ENCODE assay signal across 1 cellular context in genomic region chr2:45273412-45274189, GRCh38.
A peak's percentile ranks its signal among the peaks of the same experiment; 100 is the strongest.
TF ChIP-seq lines count a peak whose summit lies in the region.

No MANE protein-coding gene starts in this region.

TF ChIP-seq in HepG2, 621 proteins besides CTCF, POLR2A, EP300 and RAD21 (continued from another document and continues in another):
- TF ChIP-seq KMT2A (CRISPR knock-in tag; IDR thresholded peaks at IDR 0.05): peak; percentile 35; the same call in 1 of the 2 replicates
- TF ChIP-seq PBX2 (CRISPR knock-in tag; IDR thresholded peaks at IDR 0.05): no peak
- peak; percentile 86; the same call in 1 of the 2 replicates for TF ChIP-seq IRF2 (CRISPR knock-in tag; IDR thresholded peaks at IDR 0.05)
- no peak for TF ChIP-seq ZNF678 (CRISPR knock-in tag; IDR thresholded peaks at IDR 0.05)
- peak; percentile 52; the same call in 1 of the 2 replicates for TF ChIP-seq ZBTB33 (CRISPR knock-in tag; IDR thresholded peaks at IDR 0.05)
- TF ChIP-seq, protein P1, sequence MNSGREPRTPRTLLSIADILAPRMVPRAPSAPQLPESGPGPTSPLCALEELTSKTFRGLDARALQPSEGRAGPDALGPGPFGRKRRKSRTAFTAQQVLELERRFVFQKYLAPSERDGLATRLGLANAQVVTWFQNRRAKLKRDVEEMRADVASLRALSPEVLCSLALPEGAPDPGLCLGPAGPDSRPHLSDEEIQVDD (CRISPR knock-in tag; IDR thresholded peaks at IDR 0.05; ENCODE audit: borderline replicate concordance): no peak
- peak; percentile 60; the same call in 1 of the 2 replicates for TF ChIP-seq JUND (CRISPR knock-in tag; IDR thresholded peaks at IDR 0.05)
- TF ChIP-seq, protein P2, sequence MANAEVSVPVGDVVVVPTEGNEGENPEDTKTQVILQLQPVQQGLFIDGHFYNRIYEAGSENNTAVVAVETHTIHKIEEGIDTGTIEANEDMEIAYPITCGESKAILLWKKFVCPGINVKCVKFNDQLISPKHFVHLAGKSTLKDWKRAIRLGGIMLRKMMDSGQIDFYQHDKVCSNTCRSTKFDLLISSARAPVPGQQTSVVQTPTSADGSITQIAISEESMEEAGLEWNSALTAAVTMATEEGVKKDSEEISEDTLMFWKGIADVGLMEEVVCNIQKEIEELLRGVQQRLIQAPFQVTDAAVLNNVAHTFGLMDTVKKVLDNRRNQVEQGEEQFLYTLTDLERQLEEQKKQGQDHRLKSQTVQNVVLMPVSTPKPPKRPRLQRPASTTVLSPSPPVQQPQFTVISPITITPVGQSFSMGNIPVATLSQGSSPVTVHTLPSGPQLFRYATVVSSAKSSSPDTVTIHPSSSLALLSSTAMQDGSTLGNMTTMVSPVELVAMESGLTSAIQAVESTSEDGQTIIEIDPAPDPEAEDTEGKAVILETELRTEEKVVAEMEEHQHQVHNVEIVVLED (CRISPR knock-in tag; IDR thresholded peaks at IDR 0.05; ENCODE audit: borderline replicate concordance): no peak; the same call in 1 of the 2 replicates
- TF ChIP-seq ZFX (CRISPR knock-in tag; IDR thresholded peaks at IDR 0.05; ENCODE audit: low read depth): peak; percentile 86
- no peak for TF ChIP-seq ZNF766 (CRISPR knock-in tag; IDR thresholded peaks at IDR 0.05; ENCODE audit: borderline replicate concordance)
- peak; percentile 96 for TF ChIP-seq SKI (IDR thresholded peaks at IDR 0.05; ENCODE audit: partially characterized antibody)
- peak; percentile 84; the same call in 1 of the 2 replicates for TF ChIP-seq CHD4 (IDR thresholded peaks at IDR 0.05; ENCODE audit: borderline replicate concordance, low read length)
- TF ChIP-seq, protein P3, sequence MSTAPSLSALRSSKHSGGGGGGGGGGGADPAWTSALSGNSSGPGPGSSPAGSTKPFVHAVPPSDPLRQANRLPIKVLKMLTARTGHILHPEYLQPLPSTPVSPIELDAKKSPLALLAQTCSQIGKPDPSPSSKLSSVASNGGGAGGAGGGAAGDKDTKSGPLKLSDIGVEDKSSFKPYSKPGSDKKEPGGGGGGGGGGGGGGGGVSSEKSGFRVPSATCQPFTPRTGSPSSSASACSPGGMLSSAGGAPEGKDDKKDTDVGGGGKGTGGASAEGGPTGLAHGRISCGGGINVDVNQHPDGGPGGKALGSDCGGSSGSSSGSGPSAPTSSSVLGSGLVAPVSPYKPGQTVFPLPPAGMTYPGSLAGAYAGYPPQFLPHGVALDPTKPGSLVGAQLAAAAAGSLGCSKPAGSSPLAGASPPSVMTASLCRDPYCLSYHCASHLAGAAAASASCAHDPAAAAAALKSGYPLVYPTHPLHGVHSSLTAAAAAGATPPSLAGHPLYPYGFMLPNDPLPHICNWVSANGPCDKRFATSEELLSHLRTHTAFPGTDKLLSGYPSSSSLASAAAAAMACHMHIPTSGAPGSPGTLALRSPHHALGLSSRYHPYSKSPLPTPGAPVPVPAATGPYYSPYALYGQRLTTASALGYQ (CRISPR knock-in tag; IDR thresholded peaks at IDR 0.05): peak; percentile 99
- peak; percentile 68 for TF ChIP-seq POGK (CRISPR knock-in tag; conservative IDR thresholded peaks at IDR 0.05)
- no peak for TF ChIP-seq ZBTB1 (CRISPR knock-in tag; IDR thresholded peaks at IDR 0.05; ENCODE audit: borderline replicate concordance)
- peak; percentile 25; the same call in 1 of the 2 replicates for TF ChIP-seq EHMT2 (IDR thresholded peaks at IDR 0.05; ENCODE audit: borderline replicate concordance, low read depth, low read length)
- no peak for TF ChIP-seq NPAS2 (CRISPR knock-in tag; IDR thresholded peaks at IDR 0.05; ENCODE audit: borderline replicate concordance)
- TF ChIP-seq, protein P4, sequence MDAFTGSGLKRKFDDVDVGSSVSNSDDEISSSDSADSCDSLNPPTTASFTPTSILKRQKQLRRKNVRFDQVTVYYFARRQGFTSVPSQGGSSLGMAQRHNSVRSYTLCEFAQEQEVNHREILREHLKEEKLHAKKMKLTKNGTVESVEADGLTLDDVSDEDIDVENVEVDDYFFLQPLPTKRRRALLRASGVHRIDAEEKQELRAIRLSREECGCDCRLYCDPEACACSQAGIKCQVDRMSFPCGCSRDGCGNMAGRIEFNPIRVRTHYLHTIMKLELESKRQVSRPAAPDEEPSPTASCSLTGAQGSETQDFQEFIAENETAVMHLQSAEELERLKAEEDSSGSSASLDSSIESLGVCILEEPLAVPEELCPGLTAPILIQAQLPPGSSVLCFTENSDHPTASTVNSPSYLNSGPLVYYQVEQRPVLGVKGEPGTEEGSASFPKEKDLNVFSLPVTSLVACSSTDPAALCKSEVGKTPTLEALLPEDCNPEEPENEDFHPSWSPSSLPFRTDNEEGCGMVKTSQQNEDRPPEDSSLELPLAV (CRISPR knock-in tag; conservative IDR thresholded peaks at IDR 0.05; ENCODE audit: low read depth): no peak
- TF ChIP-seq NFE2L2 (IDR thresholded peaks at IDR 0.05; ENCODE audit: low read length): 0 out of 2 replicates have a peak, but pooled peaks have one; percentile 0
- TF ChIP-seq KLF15 (CRISPR knock-in tag; IDR thresholded peaks at IDR 0.05; ENCODE audit: borderline replicate concordance): no peak
- TF ChIP-seq ZNF207 (IDR thresholded peaks at IDR 0.05; ENCODE audit: borderline replicate concordance): no peak
- TF ChIP-seq MYNN (CRISPR knock-in tag; IDR thresholded peaks at IDR 0.05; ENCODE audit: low read depth): no peak
- TF ChIP-seq ZNF276 (CRISPR knock-in tag; IDR thresholded peaks at IDR 0.05; ENCODE audit: low read depth): no peak
- no peak; the same call in 1 of the 2 replicates for TF ChIP-seq GMEB2 (CRISPR knock-in tag; IDR thresholded peaks at IDR 0.05; ENCODE audit: low read depth)
- no peak; the same call in 1 of the 2 replicates for TF ChIP-seq KDM5A (IDR thresholded peaks at IDR 0.05; ENCODE audit: borderline replicate concordance, low read length)
- TF ChIP-seq ZNF816 (CRISPR knock-in tag; IDR thresholded peaks at IDR 0.05; ENCODE audit: borderline replicate concordance): no peak; the same call in 1 of the 2 replicates
- no peak for TF ChIP-seq ZNF263 (CRISPR knock-in tag; IDR thresholded peaks at IDR 0.05)
- no peak for TF ChIP-seq BRCA1 (CRISPR knock-in tag; IDR thresholded peaks at IDR 0.05)
- TF ChIP-seq MBD4 (IDR thresholded peaks at IDR 0.05; ENCODE audit: borderline replicate concordance, low read length): peak; percentile 91; the same call in 1 of the 2 replicates
- no peak for TF ChIP-seq HMGA1 (CRISPR knock-in tag; conservative IDR thresholded peaks at IDR 0.05)
- TF ChIP-seq ZNF709 (CRISPR knock-in tag; IDR thresholded peaks at IDR 0.05): peak; percentile 52; the same call in 1 of the 2 replicates
- peak; percentile 92 for TF ChIP-seq RCOR2 (CRISPR knock-in tag; IDR thresholded peaks at IDR 0.05)
- TF ChIP-seq SP4 (CRISPR knock-in tag; IDR thresholded peaks at IDR 0.05): no peak
- TF ChIP-seq, protein P5, sequence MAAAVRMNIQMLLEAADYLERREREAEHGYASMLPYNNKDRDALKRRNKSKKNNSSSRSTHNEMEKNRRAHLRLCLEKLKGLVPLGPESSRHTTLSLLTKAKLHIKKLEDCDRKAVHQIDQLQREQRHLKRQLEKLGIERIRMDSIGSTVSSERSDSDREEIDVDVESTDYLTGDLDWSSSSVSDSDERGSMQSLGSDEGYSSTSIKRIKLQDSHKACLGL (CRISPR knock-in tag; IDR thresholded peaks at IDR 0.05): no peak
- TF ChIP-seq USF2 (IDR thresholded peaks at IDR 0.05; ENCODE audit: low read depth, low read length): peak; percentile 65
- peak; percentile 92; the same call in 1 of the 2 replicates for TF ChIP-seq USF2 (CRISPR knock-in tag; IDR thresholded peaks at IDR 0.05; ENCODE audit: borderline replicate concordance)
- peak; percentile 18; the same call in 1 of the 2 replicates for TF ChIP-seq SSRP1 (CRISPR knock-in tag; IDR thresholded peaks at IDR 0.05)
